In the genomic region with DNA sequence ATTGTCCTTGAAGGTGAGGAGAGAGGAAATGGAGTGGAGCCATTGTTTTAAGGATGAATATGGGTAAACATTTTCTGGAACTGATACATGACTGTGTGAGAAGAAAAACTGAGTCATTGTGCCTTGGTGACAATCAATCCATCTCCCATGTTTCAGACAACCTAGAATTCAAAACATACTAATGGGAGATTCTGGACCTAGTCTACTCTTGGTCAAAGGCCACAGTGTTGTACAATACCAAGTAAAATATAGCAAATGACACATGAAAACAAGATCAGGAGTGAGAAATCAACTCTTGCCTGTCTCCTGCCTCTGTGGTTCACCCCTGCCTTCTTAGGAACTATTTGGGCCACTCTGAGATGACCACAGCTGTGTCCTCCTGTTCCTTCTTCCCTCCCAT, we compare ENCODE assay signal across 14 cellular contexts. TPM values are rescaled to one million over a fixed set of nuclear protein-coding genes. Genes with fewer than 3 reads are reported as not detected.
DNase-seq lines count a peak whose midpoint lies in the region; ATAC-seq and TF ChIP-seq lines count a peak whose summit lies in the region.
"Had no signal": no experiment of that assay in that cellular context is flagged by ENCODE, and none has a peak within 500 bp of the region (broad histone marks: within the 10 kb centered on the region; RNA-seq: fewer than 3 reads in every experiment).

No MANE protein-coding gene starts in this region.

- H3K27ac ChIP-seq in liver (ENCODE audit: low read depth in 1 of 2, low read length in 2 of 2) (no peak overlapping the region), right lobe of liver (no peak overlapping the region), neutrophil (peak overlapping the region; percentile 85), subcutaneous abdominal adipose tissue (ENCODE audit: low read depth, low read length) (peak overlapping the region; percentile 87), vagina (peak overlapping the region; percentile 88)
- H3K27ac ChIP-seq: 22Rv1, BLaER1 had no signal

- no peaks in the 10 kb centered on the region for H3K27me3 ChIP-seq in liver (ENCODE audit: control insufficient read depth in 4 of 4, insufficient read depth in 4 of 4, low read length in 3 of 4)
- H3K27me3 ChIP-seq in right lobe of liver, result no peaks in the 10 kb centered on the region
- H3K27me3 ChIP-seq in neutrophil, result no peaks in the 10 kb centered on the region
- no peaks in the 10 kb centered on the region for H3K27me3 ChIP-seq in subcutaneous abdominal adipose tissue (ENCODE audit: control insufficient read depth in 5 of 5, insufficient read depth in 4 of 5, low read length in 5 of 5)
- H3K27me3 ChIP-seq in vagina, result no peaks in the 10 kb centered on the region
- H3K27me3 ChIP-seq: BLaER1 had no signal

- H3K9ac ChIP-seq in liver (ENCODE audit: low read depth in 1 of 2, low read length in 2 of 2), result no peak overlapping the region
- H3K9ac ChIP-seq in subcutaneous abdominal adipose tissue (ENCODE audit: low read length in 5 of 5), result no peak overlapping the region
- H3K9ac ChIP-seq: BLaER1 had no signal

- H3K4me1 ChIP-seq in liver (ENCODE audit: control insufficient read depth in 4 of 4, insufficient read depth in 4 of 4, low read length in 3 of 4) (peaks cover 29 to 82% (median 58%) of the 10 kb centered on the region in 4 donors), right lobe of liver (peaks cover 2 to 80% (median 37%) of the 10 kb centered on the region in 4 donors), neutrophil (ENCODE audit: control insufficient read depth in 1 of 2, insufficient read depth in 1 of 2, low read depth in 1 of 2, low read length in 1 of 2) (peaks cover 100% of the 10 kb centered on the region in 2 experiments), subcutaneous abdominal adipose tissue (ENCODE audit: control insufficient read depth in 5 of 5, insufficient read depth in 5 of 5, low read length in 5 of 5) (peaks cover 11 to 80% (median 70%) of the 10 kb centered on the region in 5 donors), vagina (peaks cover 48% of the 10 kb centered on the region)

- H3K9me3 ChIP-seq in liver (ENCODE audit: control insufficient read depth in 4 of 4, low read length in 3 of 4) (no peaks in the 10 kb centered on the region), right lobe of liver (no peaks in the 10 kb centered on the region), neutrophil (no peaks in the 10 kb centered on the region), subcutaneous abdominal adipose tissue (ENCODE audit: control insufficient read depth in 5 of 5, low read length in 5 of 5) (peaks cover 3 to 23% (median 17%) of the 10 kb centered on the region in 5 donors), vagina (no peaks in the 10 kb centered on the region)

- DNase-seq in right lobe of liver, result no peak
- no peak for DNase-seq in vagina (ENCODE audit: extremely low spot score in 2 of 2)
- no peak for DNase-seq in HPDE6-E6E7 (ENCODE audit: extremely low spot score)
- DNase-seq in NCI-H1105 (lab: John Stamatoyannopoulos, UW), result no peak
- no peak for DNase-seq in H4 (ENCODE audit: low spot score)
- DNase-seq: AML-193; CD4-positive, CD25-positive, alpha-beta regulatory T cell; DMS53; GF-D8 had no signal

- TF ChIP-seq CTCF in liver (IDR thresholded peaks at IDR 0.05; ENCODE audit: low read depth, low read length, missing input control), result no peak
- no peak for TF ChIP-seq CTCF in right lobe of liver (IDR thresholded peaks at IDR 0.05)
- no peak for TF ChIP-seq CTCF in neutrophil (IDR thresholded peaks at IDR 0.05)
- TF ChIP-seq CTCF in vagina (IDR thresholded peaks at IDR 0.05), result no peak

- H3K36me3 ChIP-seq in liver (ENCODE audit: control insufficient read depth in 4 of 4, insufficient read depth in 3 of 4, low read depth in 1 of 4, low read length in 3 of 4) (no peaks in the 10 kb centered on the region), right lobe of liver (no peaks in the 10 kb centered on the region), neutrophil (no peaks in the 10 kb centered on the region), subcutaneous abdominal adipose tissue (ENCODE audit: control insufficient read depth in 5 of 5, insufficient read depth in 5 of 5, low read length in 5 of 5) (no peaks in the 10 kb centered on the region), vagina (no peaks in the 10 kb centered on the region)
- H3K36me3 ChIP-seq: BLaER1 had no signal

- no peak for ATAC-seq in right lobe of liver

- TF ChIP-seq RAD21 in liver (IDR thresholded peaks at IDR 0.05), result no peak

- intact Hi-C loops in right lobe of liver (cut with DNase I) (no loop called here), vagina (cut with DNase I) (no loop called here)

- TF ChIP-seq POLR2A in right lobe of liver (IDR thresholded peaks at IDR 0.05), result no peak
- TF ChIP-seq POLR2A in vagina (IDR thresholded peaks at IDR 0.05), result no peak

- no peak overlapping the region for H3K4me3 ChIP-seq in liver (ENCODE audit: low read depth in 1 of 3, low read length in 3 of 3)
- no peak overlapping the region for H3K4me3 ChIP-seq in right lobe of liver
- H3K4me3 ChIP-seq in neutrophil (ENCODE audit: low read depth in 1 of 2, low read length in 1 of 2), result no peak overlapping the region
- H3K4me3 ChIP-seq in subcutaneous abdominal adipose tissue (ENCODE audit: low read depth in 1 of 5, low read length in 5 of 5), result peak overlapping the region in 1 of 5 donors; percentile 3
- H3K4me3 ChIP-seq in vagina, result no peak overlapping the region
- H3K4me3 ChIP-seq: BLaER1 had no signal

TF ChIP-seq in liver, 16 proteins besides CTCF, POLR2A, EP300 and RAD21:
- TF ChIP-seq, protein P1, sequence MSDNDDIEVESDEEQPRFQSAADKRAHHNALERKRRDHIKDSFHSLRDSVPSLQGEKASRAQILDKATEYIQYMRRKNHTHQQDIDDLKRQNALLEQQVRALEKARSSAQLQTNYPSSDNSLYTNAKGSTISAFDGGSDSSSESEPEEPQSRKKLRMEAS (IDR thresholded peaks at IDR 0.05), result no peak
- peak; percentile 63 to 70 for TF ChIP-seq HNF4A (conservative IDR thresholded peaks at IDR 0.05)

RNA-seq across cellular contexts. Expression of gene CEBPA, which starts 13.1 kb away (rescaled TPM):
- total RNA-seq in liver (10 to 100 TPM; 70.0 to 95.5 TPM), right lobe of liver (100 to 1,000 TPM in 4 of 6 experiments, 10 to 100 TPM in 2; 53.9 to 163 (median 119) TPM), vagina (38.3 TPM)
- polyA plus RNA-seq in liver, result 100 to 1,000 TPM in 1 of 2 donors, 10 to 100 TPM in 1; 32.9 to 112 TPM
- 2.7 and 4.3 TPM in 2 replicates for total RNA-seq in H4 (2014; rRNA removed; shearing (Covaris generic))

Comparison
In these comparisons a context has a peak if more than half of its experiments do, and no peak if none do; other contexts are left out.
1. H3K27ac ChIP-seq: peak in neutrophil (single experiment), subcutaneous abdominal adipose tissue (single experiment) and vagina (single experiment); none in liver (0 of 2) and right lobe of liver (0 of 3).